In genomic region chr11:1146311-1146864, GRCh38 we compare ENCODE assay signal across 29 cellular contexts. TPM values are rescaled to one million over a fixed set of nuclear protein-coding genes. Genes with fewer than 3 reads are reported as not detected.
DNase-seq lines count a peak whose midpoint lies in the region; ATAC-seq, FAIRE-seq and TF ChIP-seq lines count a peak whose summit lies in the region.
"Had no signal": no experiment of that assay in that cellular context is flagged by ENCODE, and none has a peak within 500 bp of the region (broad histone marks: within the 10 kb centered on the region; RNA-seq: fewer than 3 reads in every experiment).

No MANE protein-coding gene starts in this region.

- no peak for TF ChIP-seq EP300 in K562 (IDR thresholded peaks at IDR 0.05; ENCODE audit: low read length)

- H2AFZ ChIP-seq in K562 (ENCODE audit: low read depth, low read length) (no peak overlapping the region), MM.1S (ENCODE audit: low read length) (no peak overlapping the region)

- H3K79me2 ChIP-seq in K562 (ENCODE audit: control insufficient read depth, insufficient read depth, low read length) = no peaks in the 10 kb centered on the region
- no peaks in the 10 kb centered on the region for H3K79me2 ChIP-seq in MM.1S (ENCODE audit: low read length)

- H3K36me3 ChIP-seq in H7 (replicated peaks; ENCODE audit: control insufficient read depth, insufficient read depth, low read length) = no peaks in the 10 kb centered on the region
- no peaks in the 10 kb centered on the region for H3K36me3 ChIP-seq in K562 (ENCODE audit: control insufficient read depth, insufficient read depth, low read length)
- no peaks in the 10 kb centered on the region for H3K36me3 ChIP-seq in MM.1S (replicated peaks; ENCODE audit: insufficient read depth, low read length)

- H3K27me3 ChIP-seq in H7 (ENCODE audit: control insufficient read depth, insufficient read depth, low read length) (no peaks in the 10 kb centered on the region), K562 (ENCODE audit: control insufficient read depth in 2 of 2, insufficient read depth in 2 of 2, low read length in 2 of 2) (peaks cover 9 to 29% of the 10 kb centered on the region in 2 experiments; a peak in 4 of 5 replicates), MM.1S (replicated peaks; ENCODE audit: insufficient read depth, low read length) (peaks cover 87% of the 10 kb centered on the region)

- TF ChIP-seq POLR2A in K562 (conservative IDR thresholded peaks at IDR 0.05) = no peak

- no peak for TF ChIP-seq RAD21 in K562 (CRISPR knock-in tag; conservative IDR thresholded peaks at IDR 0.05 in 1 of 2, IDR thresholded peaks at IDR 0.05 in 1 of 2)

- peaks cover 35% of the 10 kb centered on the region for H3K9me3 Mint-ChIP-seq in activated CD4-positive, alpha-beta T cell treated with anti-CD3 and anti-CD28 coated beads, Interleukin-2, amount 10 ng/mL, durations not matched to agents 7 days and 5 days
- peaks cover 29% of the 10 kb centered on the region for H3K9me3 Mint-ChIP-seq in osteocyte (ENCODE audit: unreplicated experiment)

- H3K27ac ChIP-seq in K562 (ENCODE audit: extremely low read depth, low read depth, low read length) = no peak overlapping the region
- H3K27ac ChIP-seq in MM.1S (ENCODE audit: low read length) = no peak overlapping the region
- H3K27ac ChIP-seq: HL-60 had no signal

- peak; percentile 53 for ATAC-seq in K562
- ATAC-seq: A549 had no signal

- H3K4me2 ChIP-seq in K562 (ENCODE audit: insufficient read depth, low read length) (no peak overlapping the region), MM.1S (ENCODE audit: low read depth, low read length) (no peak overlapping the region)
- H3K4me2 ChIP-seq: A549 had no signal

- H3K9ac ChIP-seq in K562 (ENCODE audit: insufficient read depth in 1 of 2, low read depth in 2 of 2, low read length in 2 of 2) (no peak overlapping the region), MM.1S (ENCODE audit: low read length) (no peak overlapping the region)

- no peaks in the 10 kb centered on the region for H3K9me2 ChIP-seq in MM.1S (replicated peaks; ENCODE audit: insufficient read depth, low read length)

- FAIRE-seq in K562 (lab: Jason Lieb, UNC) = no peak
- no peak for FAIRE-seq in urothelium cell line (lab: Jason Lieb, UNC)
- FAIRE-seq: A549, H54 had no signal

- no peaks in the 10 kb centered on the region for H3F3A ChIP-seq in MM.1S (ENCODE audit: insufficient read depth, low read length)

- TF ChIP-seq CTCF in K562 (IDR thresholded peaks at IDR 0.05 in 2 of 3, conservative IDR thresholded peaks at IDR 0.05 in 1 of 3; ENCODE audit: insufficient read depth in 2 of 3, low read depth in 1 of 3, low read length in 3 of 3) = no peak
- TF ChIP-seq CTCF in osteocyte (IDR thresholded peaks at IDR 0.05) = no peak
- TF ChIP-seq CTCF in MM.1S (IDR thresholded peaks at IDR 0.05; ENCODE audit: low read length) = no peak

- H3K36me3 Mint-ChIP-seq in activated CD4-positive, alpha-beta T cell treated with anti-CD3 and anti-CD28 coated beads, Interleukin-2, amount 10 ng/mL, durations not matched to agents 7 days and 5 days (ENCODE audit: low read depth) = no peaks in the 10 kb centered on the region
- H3K36me3 Mint-ChIP-seq in osteocyte (ENCODE audit: unreplicated experiment) = peaks cover 5% of the 10 kb centered on the region

- in situ Hi-C loops in K562 (cut with MboI) = no loop called here

- H4K20me1 ChIP-seq in K562 (replicated peaks; ENCODE audit: control insufficient read depth, insufficient read depth, low read length) (peaks cover 5% of the 10 kb centered on the region; the same call in 1 of the 2 replicates), MM.1S (ENCODE audit: insufficient read depth, low read length) (no peaks in the 10 kb centered on the region)

- H3K27me3 Mint-ChIP-seq in activated CD4-positive, alpha-beta T cell treated with anti-CD3 and anti-CD28 coated beads, Interleukin-2, amount 10 ng/mL, durations not matched to agents 7 days and 5 days = peaks cover 6% of the 10 kb centered on the region
- peaks cover 19% of the 10 kb centered on the region for H3K27me3 Mint-ChIP-seq in osteocyte (ENCODE audit: unreplicated experiment)

- H3K9me3 ChIP-seq in K562 (replicated peaks; ENCODE audit: control insufficient read depth, insufficient read depth, low read depth, low read length) (no peaks in the 10 kb centered on the region), MM.1S (replicated peaks; ENCODE audit: insufficient read depth, low read length) (no peaks in the 10 kb centered on the region)

- no TSS peak for BruUV-seq in K562 (replicated peaks; lab: Mats Ljungman, UMichigan)

- intact Hi-C loops in K562 (cut with micrococcal nuclease) = no loop called here

- POLR2A ChIA-PET in activated CD4-positive, alpha-beta T cell treated with anti-CD3 and anti-CD28 coated beads, Interleukin-2, amount 10 ng/mL, durations not matched to agents 7 days and 5 days (lab: Charles Lee) = no interaction called here
- POLR2A ChIA-PET in K562 (lab: Yijun Ruan, JAX) = interaction anchor here (0.5 to 0.7 kb wide), 2 partner anchors 13 to 442 kb away, joined by 3 to 4 read pairs; no protein-coding TSS in a partner anchor

- H3K4me1 Mint-ChIP-seq in activated CD4-positive, alpha-beta T cell treated with anti-CD3 and anti-CD28 coated beads, Interleukin-2, amount 10 ng/mL, durations not matched to agents 7 days and 5 days = no peaks in the 10 kb centered on the region
- peaks cover 7% of the 10 kb centered on the region for H3K4me1 Mint-ChIP-seq in osteocyte (ENCODE audit: unreplicated experiment)

- no peak overlapping the region for H3K27ac Mint-ChIP-seq in activated CD4-positive, alpha-beta T cell treated with anti-CD3 and anti-CD28 coated beads, Interleukin-2, amount 10 ng/mL, durations not matched to agents 7 days and 5 days
- H3K27ac Mint-ChIP-seq in osteocyte (ENCODE audit: unreplicated experiment) = no peak overlapping the region
- H3K27ac Mint-ChIP-seq: CD4-positive, alpha-beta T cell; HFFc6 had no signal

- H3K4me1 ChIP-seq in K562 (replicated peaks in 1 of 2; ENCODE audit: control insufficient read depth in 2 of 2, insufficient read depth in 2 of 2, low read length in 2 of 2) (peaks cover 0 to 8% of the 10 kb centered on the region in 2 experiments; a peak in 2 of 5 replicates), MM.1S (ENCODE audit: low read length) (no peaks in the 10 kb centered on the region)

- no peak overlapping the region for H3K4me3 Mint-ChIP-seq in activated CD4-positive, alpha-beta T cell treated with anti-CD3 and anti-CD28 coated beads, Interleukin-2, amount 10 ng/mL, durations not matched to agents 7 days and 5 days
- no peak overlapping the region for H3K4me3 Mint-ChIP-seq in osteocyte (ENCODE audit: unreplicated experiment)
- H3K4me3 Mint-ChIP-seq: CD4-positive, alpha-beta T cell; HFFc6 had no signal

- 3% methylated on average over 22 of the region's 24 CpGs for WGBS in K562 (ENCODE audit: insufficient coverage, low coverage, missing lambda C conversion rate)

- peak; percentile 0 for DNase-seq in activated CD4-positive, alpha-beta T cell treated with anti-CD3 and anti-CD28 coated beads for 48 hours
- no peak for DNase-seq in activated CD4-positive, alpha-beta T cell treated with anti-CD3 and anti-CD28 coated beads, Interleukin-2, amount 10 ng/mL, durations not matched to agents 7 days and 5 days
- peak; percentile 35 for DNase-seq in H7
- peak in 1 of 4 experiments; percentile 5 for DNase-seq in K562 (ENCODE audit: extremely low read depth in 1 of 4, low spot score in 3 of 4)
- DNase-seq in osteocyte (ENCODE audit: extremely low spot score, unreplicated experiment) = peak; percentile 85
- DNase-seq in 8988T = no peak
- no peak for DNase-seq in urothelium cell line (ENCODE audit: low spot score)
- DNase-seq in MM.1S = no peak
- DNase-seq: Caco-2; CD4-positive, alpha-beta T cell; DMS153; GDM1; HFFc6; IMR-90; Karpas-422; NCI-H1048; NCI-H1436 treated with DMSO at 0.1 percent for 48 hours; NCI-H2029 treated with DMSO at 0.1 percent for 48 hours; NCI-H748 treated with DMSO at 0.1 percent for 48 hours; Right ventricle myocardium superior had no signal

- CTCF ChIA-PET in activated CD4-positive, alpha-beta T cell treated with anti-CD3 and anti-CD28 coated beads, Interleukin-2, amount 10 ng/mL, durations not matched to agents 7 days and 5 days (lab: Charles Lee) = interaction anchor here (0.7 kb wide), 1 partner anchor 1133 kb away, joined by 4 read pairs; no protein-coding TSS in a partner anchor
- CTCF ChIA-PET in K562 (lab: Yijun Ruan, JAX; ENCODE audit: low intra/inter-chr PET ratio) = no interaction called here

- H3K4me3 ChIP-seq in H7 (ENCODE audit: insufficient read depth, low read depth, low read length) (no peak overlapping the region), K562 (no peak overlapping the region), MM.1S (ENCODE audit: low read length) (no peak overlapping the region)
- H3K4me3 ChIP-seq: A549 had no signal

- no peaks in the 10 kb centered on the region for H3K9me1 ChIP-seq in K562 (ENCODE audit: control insufficient read depth, insufficient read depth, low read length)

RNA-seq across cellular contexts. Expression of gene MUC5AC, which starts 11.4 kb away (rescaled TPM):
- not detected for total RNA-seq in activated CD4-positive, alpha-beta T cell treated with anti-CD3 and anti-CD28 coated beads, Interleukin-2, amount 10 ng/mL, durations not matched to agents 7 days and 5 days
- not detected in 2 replicates for total RNA-seq in H7 (2014; rRNA removed; shearing (Covaris generic))
- not detected in 2 replicates for total RNA-seq in K562 (2011; cell fraction: chromatin; rRNA removed; ENCODE audit: low replicate concordance)
- total RNA-seq in K562 (2011; cell fraction: nucleolus; rRNA removed) = not detected in 2 replicates
- not detected in 2 replicates for total RNA-seq in K562 (2011; cell fraction: nucleoplasm; rRNA removed)
- total RNA-seq in K562 (2014; rRNA removed) = not detected in 2 replicates
- total RNA-seq in K562 (2014; rRNA removed; fragmentation: Illumina TruSeq; extraction: Trizol) = not detected in 2 replicates
- total RNA-seq in K562 (2015; rRNA removed; fragmentation: Illumina TruSeq; extraction: Trizol) = not detected in 2 replicates
- under 0.01 TPM in 1 of 2 replicates, not detected in the other for total RNA-seq in K562 (2021)
- not detected in 2 replicates for polyA plus RNA-seq in K562 (2011; rRNA removed)
- polyA plus RNA-seq in K562 (2011; cell fraction: cytosol; rRNA removed) = under 0.01 TPM in 1 of 2 replicates, not detected in the other
- polyA plus RNA-seq in K562 (2011; cell fraction: nucleus; rRNA removed) = not detected in 2 replicates
- polyA plus RNA-seq in K562 (2012) = under 0.01 TPM in 2 replicates
- not detected in 2 replicates for polyA plus RNA-seq in K562 (2014; fragmentation: Illumina TruSeq; extraction: Trizol)
- polyA plus RNA-seq in K562 (2014; fragmentation: Nextera tagmentation; extraction: Ambion mirVana) = not detected
- polyA plus RNA-seq in K562 (2014; rRNA removed) = not detected in 2 replicates
- polyA minus RNA-seq in K562 (2011; rRNA and poly(A)+ RNA removed) = not detected in 2 replicates
- not detected in 2 replicates for polyA minus RNA-seq in K562 (2011; cell fraction: cytosol; rRNA and poly(A)+ RNA removed)
- polyA minus RNA-seq in K562 (2011; cell fraction: nucleus; rRNA and poly(A)+ RNA removed) = not detected in 2 replicates
- not detected in 2 replicates for total RNA-seq in osteocyte
- total RNA-seq: CD4-positive, alpha-beta T cell; Daoy; HFFc6; HT1080; IMR-90; MCF 10A; NCI-H460; OCI-LY7; Right ventricle myocardium superior had no signal
- polyA plus RNA-seq: BJ had no signal

Comparison
In these comparisons a context has a peak if more than half of its experiments do, and no peak if none do; other contexts are left out.
1. DNase-seq: peak in activated CD4-positive, alpha-beta T cell treated with anti-CD3 and anti-CD28 coated beads for 48 hours (single experiment), H7 (single experiment) and osteocyte (single experiment); none in activated CD4-positive, alpha-beta T cell treated with anti-CD3 and anti-CD28 coated beads, Interleukin-2, amount 10 ng/mL, durations not matched to agents 7 days and 5 days (single experiment), 8988T (single experiment), urothelium cell line (single experiment) and MM.1S (single experiment).